1 cellular context compared by ENCODE assay signal in genomic region chr5:93107141-93107540, GRCh38.
TF ChIP-seq lines count a peak whose summit lies in the region.

No MANE protein-coding gene starts in this region.

TF ChIP-seq in SK-N-SH treated with all-trans-retinoic acid at 6 μM for 48 hours, 23 proteins besides CTCF, POLR2A, EP300 and RAD21 (continued from another document):
- TF ChIP-seq PATZ1 (CRISPR knock-in tag; IDR thresholded peaks at IDR 0.05; ENCODE audit: borderline replicate concordance), result no peak
